10 cellular contexts compared by ENCODE assay signal in the genomic region with DNA sequence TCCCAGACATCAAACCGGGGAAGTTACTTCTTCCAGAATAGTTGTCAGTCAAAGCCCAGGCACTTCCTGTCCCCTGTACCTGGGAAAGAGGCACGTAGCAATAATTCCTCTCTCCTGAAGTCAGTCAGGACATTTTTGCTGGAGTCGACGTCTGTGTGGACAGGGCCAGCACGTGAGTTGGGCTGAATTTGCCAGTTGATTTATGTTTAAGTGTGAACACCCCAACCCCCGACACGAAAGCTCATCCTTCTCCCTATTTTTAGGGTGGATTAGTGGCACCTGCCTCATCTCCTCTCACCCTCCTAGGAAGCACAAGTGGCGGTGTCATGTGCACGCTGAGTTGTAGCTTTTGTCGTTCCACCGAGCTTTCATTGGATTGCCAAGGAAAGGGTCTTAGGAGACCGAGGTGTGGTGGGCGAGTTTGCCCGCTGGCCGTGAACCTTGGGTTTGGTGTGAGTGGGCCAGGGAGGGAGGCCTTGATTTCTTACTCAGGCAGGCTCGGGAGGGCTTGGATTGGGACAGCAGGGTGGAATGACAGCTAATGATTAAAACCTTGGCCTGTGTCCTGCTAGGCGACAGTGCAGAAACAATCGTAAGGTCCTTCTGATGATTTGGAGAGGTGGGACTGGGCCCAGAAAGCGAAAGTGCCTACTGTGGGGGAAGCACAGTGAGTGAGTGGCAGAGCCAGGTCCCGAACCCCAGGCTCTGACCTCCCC.
A peak's percentile ranks its signal among the peaks of the same experiment; 100 is the strongest.
DNase-seq lines count a peak whose midpoint lies in the region; ATAC-seq and TF ChIP-seq lines count a peak whose summit lies in the region.
"Had no signal": no experiment of that assay in that cellular context is flagged by ENCODE, and none has a peak within 500 bp of the region (broad histone marks: within the 10 kb centered on the region; RNA-seq: fewer than 3 reads in every experiment).

No MANE protein-coding gene starts in this region.

- H3K27me3 ChIP-seq in CD8-positive, alpha-beta memory T cell (ENCODE audit: insufficient read depth, low read length, poor library complexity, severe bottlenecking) = no peaks in the 10 kb centered on the region
- H3K27me3 ChIP-seq in right cardiac atrium (ENCODE audit: control insufficient read depth, insufficient read depth) = no peaks in the 10 kb centered on the region

- H3K27ac Mint-ChIP-seq in CD8-positive, alpha-beta memory T cell = peak overlapping the region in 3 of 8 donors; percentile 38 to 54 (median 39)
- H3K27ac Mint-ChIP-seq in osteocyte (ENCODE audit: unreplicated experiment) = peak overlapping the region; percentile 41
- no peak overlapping the region for H3K27ac Mint-ChIP-seq in HFFc6

- H3K9me3 ChIP-seq in CD8-positive, alpha-beta memory T cell (ENCODE audit: low read length) = no peaks in the 10 kb centered on the region
- H3K9me3 ChIP-seq in right cardiac atrium (ENCODE audit: control insufficient read depth, low read length) = no peaks in the 10 kb centered on the region
- H3K9me3 ChIP-seq: SK-N-SH had no signal

- POLR2A ChIA-PET in CD8-positive, alpha-beta memory T cell (lab: Charles Lee) = no interaction called here

- 52% methylated on average over 20 of the region's 20 CpGs for WGBS in right cardiac atrium

- peak in 1 of 2 donors; percentile 1 for ATAC-seq in right cardiac atrium

- peaks cover 0 to 3% (median 0%) of the 10 kb centered on the region in 5 donors for H3K9me3 Mint-ChIP-seq in CD8-positive, alpha-beta memory T cell
- peaks cover 4% of the 10 kb centered on the region for H3K9me3 Mint-ChIP-seq in osteocyte (ENCODE audit: unreplicated experiment)
- peaks cover 14% of the 10 kb centered on the region for H3K9me3 Mint-ChIP-seq in HFFc6

- peaks cover 13% of the 10 kb centered on the region for H3K4me1 ChIP-seq in CD8-positive, alpha-beta memory T cell (ENCODE audit: insufficient read depth, low read length)
- H3K4me1 ChIP-seq in right cardiac atrium (ENCODE audit: control insufficient read depth, insufficient read depth, low read length) = peaks cover 7% of the 10 kb centered on the region

- no peak overlapping the region for H3K27ac ChIP-seq in CD8-positive, alpha-beta memory T cell (ENCODE audit: low read depth, low read length)
- H3K27ac ChIP-seq in VCaP = peak overlapping the region; percentile 91
- peak overlapping the region; percentile 43 for H3K27ac ChIP-seq in right cardiac atrium (ENCODE audit: low read length)

- H3K4me3 ChIP-seq in CD8-positive, alpha-beta memory T cell (ENCODE audit: low read length) = no peak overlapping the region
- H3K4me3 ChIP-seq in right cardiac atrium (ENCODE audit: low read length) = peak overlapping the region; percentile 59

- DNase-seq in CD8-positive, alpha-beta memory T cell = no peak
- DNase-seq in right cardiac atrium = no peak
- DNase-seq in osteocyte (ENCODE audit: extremely low spot score, unreplicated experiment) = no peak
- DNase-seq in activated CD4-positive, alpha-beta T cell treated with anti-CD3 and anti-CD28 coated beads, Interleukin-2, amount 50 U/mL, for 1 hour = no peak
- no peak for DNase-seq in retina
- DNase-seq in HFFc6 = no peak
- DNase-seq in NCI-H187 treated with DMSO at 0.1 percent for 48 hours (lab: John Stamatoyannopoulos, UW) = no peak
- DNase-seq: IMR-90, SK-N-SH had no signal

- intact Hi-C loops in right cardiac atrium (cut with DNase I) = loop anchor here in 2 of 4 donors (5.0 kb wide), 2 partner anchors 35 to 60 kb away; no protein-coding TSS in a partner anchor

- peaks cover 0 to 2% (median 0%) of the 10 kb centered on the region in 3 donors for H3K36me3 Mint-ChIP-seq in CD8-positive, alpha-beta memory T cell
- no peaks in the 10 kb centered on the region for H3K36me3 Mint-ChIP-seq in osteocyte (ENCODE audit: unreplicated experiment)
- H3K36me3 Mint-ChIP-seq in HFFc6 (ENCODE audit: low read depth) = no peaks in the 10 kb centered on the region

- TF ChIP-seq CTCF in VCaP (conservative IDR thresholded peaks at IDR 0.05) = no peak
- no peak for TF ChIP-seq CTCF in osteocyte (IDR thresholded peaks at IDR 0.05)
- TF ChIP-seq CTCF in HFFc6 (IDR thresholded peaks at IDR 0.05) = no peak

- CTCF ChIA-PET in CD8-positive, alpha-beta memory T cell (lab: Charles Lee) = interaction anchor here (1.3 to 3.5 kb wide), 6 partner anchors 12 to 61 kb away, joined by 3 to 22 read pairs (median 7); no protein-coding TSS in a partner anchor

- H3K4me3 Mint-ChIP-seq in CD8-positive, alpha-beta memory T cell = peak overlapping the region; percentile 11 to 92 (median 30)
- no peak overlapping the region for H3K4me3 Mint-ChIP-seq in osteocyte (ENCODE audit: unreplicated experiment)
- no peak overlapping the region for H3K4me3 Mint-ChIP-seq in HFFc6

- no peaks in the 10 kb centered on the region for H3K27me3 Mint-ChIP-seq in CD8-positive, alpha-beta memory T cell
- H3K27me3 Mint-ChIP-seq in osteocyte (ENCODE audit: unreplicated experiment) = peaks cover 3% of the 10 kb centered on the region
- H3K27me3 Mint-ChIP-seq in HFFc6 (ENCODE audit: insufficient read depth) = no peaks in the 10 kb centered on the region; the same call in 1 of the 2 replicates

- no peaks in the 10 kb centered on the region for H3K36me3 ChIP-seq in CD8-positive, alpha-beta memory T cell (ENCODE audit: insufficient read depth, low read length)

- H3K4me1 Mint-ChIP-seq in CD8-positive, alpha-beta memory T cell = peaks cover 21 to 25% (median 23%) of the 10 kb centered on the region in 3 donors
- H3K4me1 Mint-ChIP-seq in osteocyte (ENCODE audit: unreplicated experiment) (peaks cover 19% of the 10 kb centered on the region), HFFc6 (ENCODE audit: low read depth) (no peaks in the 10 kb centered on the region)

Comparison
In these comparisons a context has a peak if more than half of its experiments do, and no peak if none do; other contexts are left out.
1. H3K4me3 Mint-ChIP-seq: peak in CD8-positive, alpha-beta memory T cell (7 of 7); none in osteocyte (single experiment) and HFFc6 (single experiment).